ENCODE assay signal across 32 cellular contexts in the genomic region with DNA sequence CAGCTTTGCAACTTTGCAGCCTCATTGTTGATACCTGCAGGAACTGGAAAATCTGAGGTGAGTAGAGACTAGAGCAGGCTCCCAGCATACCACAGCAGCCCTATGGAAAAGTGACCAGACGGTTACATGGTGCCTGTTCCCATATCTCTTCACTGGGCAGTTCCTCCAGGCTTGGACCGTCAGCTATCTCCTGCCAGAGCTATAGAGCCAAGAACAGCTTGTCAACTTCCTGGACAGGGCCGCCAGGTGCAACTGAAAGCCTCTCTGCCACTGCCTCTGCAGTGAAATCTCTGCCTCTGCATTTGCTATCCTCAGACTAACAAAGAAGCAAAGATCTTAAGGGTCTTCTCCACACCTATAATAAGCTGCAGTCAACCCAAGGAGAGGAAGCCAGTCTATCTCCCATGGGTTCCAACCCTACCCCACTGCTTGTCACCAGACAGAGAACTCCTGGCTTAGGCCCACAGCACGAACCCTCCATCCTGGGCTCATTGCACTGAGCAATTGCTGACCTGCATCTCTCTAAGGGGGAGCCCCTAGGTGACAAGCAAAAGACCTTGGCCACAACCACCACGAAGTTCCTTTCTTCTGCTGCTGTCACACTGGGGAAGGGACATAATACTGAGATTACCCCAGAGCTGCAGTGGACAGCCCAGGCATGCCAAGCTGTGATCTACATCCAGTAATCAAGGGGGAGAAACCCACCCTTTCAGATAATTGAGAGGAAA.
"Had no signal": no experiment of that assay in that cellular context is flagged by ENCODE, and none has a peak within 500 bp of the region (broad histone marks: within the 10 kb centered on the region; RNA-seq: fewer than 3 reads in every experiment).

No MANE protein-coding gene starts in this region.

- H3K4me1 ChIP-seq: SJCRH30 had no signal

- ATAC-seq: Panc1, Right ventricle myocardium inferior, SK-N-SH treated with all-trans-retinoic acid at 6 μM for 48 hours had no signal

- H3K27me3 ChIP-seq: MG63, SJCRH30 had no signal

- H3K27ac ChIP-seq: PC-9, RWPE1, SJCRH30, SK-N-MC had no signal

- H2AFZ ChIP-seq: PC-9 had no signal

- DNase-seq: Kasumi-1, MG63, NCI-H1048, NCI-H1092 treated with DMSO at 0.1 percent for 48 hours, NCI-H1105 treated with DMSO at 0.1 percent for 48 hours, NCI-H1417, NCI-H1436, NCI-H146, NCI-H1694, NCI-H187, NCI-H1930, NCI-H2029 treated with DMSO at 0.1 percent for 48 hours, NCI-H2081 treated with DMSO at 0.1 percent for 48 hours, NCI-H2107, NCI-H2171, NCI-H226, NCI-H446 treated with DMSO at 0.1 percent for 48 hours, NCI-H510A, NCI-H524, NCI-H526, NCI-H69, NCI-H748 treated with DMSO at 0.1 percent for 48 hours, NCI-H82, PC-9, SHP77, SIG-M5, SJCRH30 had no signal

- H3K4me3 ChIP-seq: MG63, PC-9, SJCRH30, SK-N-MC had no signal

- H3K36me3 ChIP-seq: MG63, SJCRH30 had no signal

- H3K9me3 ChIP-seq: MG63, SJCRH30 had no signal

- H3K4me2 ChIP-seq: PC-9 had no signal
